Comparison of ENCODE assay signal across 10 cellular contexts in the genomic region with DNA sequence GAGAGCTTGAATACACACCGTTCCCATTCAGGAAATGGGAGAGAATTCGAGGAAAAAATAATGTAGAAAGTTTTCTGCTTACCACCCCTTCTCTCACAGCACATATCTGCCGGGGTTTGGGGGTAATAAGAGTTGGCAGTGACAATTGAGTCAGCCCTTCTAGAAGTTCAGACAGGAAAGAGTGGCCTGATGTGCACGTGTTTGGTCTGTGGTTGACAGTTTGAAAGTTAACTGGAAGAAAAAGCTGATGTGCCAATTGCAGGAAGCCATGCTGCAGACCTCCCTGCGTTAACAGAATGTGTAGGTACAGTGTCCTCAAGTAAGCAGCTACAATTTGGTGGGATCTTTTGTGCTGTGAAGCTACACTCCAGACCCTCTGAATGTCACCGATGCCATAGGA. TPM values are rescaled to one million over a fixed set of nuclear protein-coding genes. Genes with fewer than 3 reads are reported as not detected.
DNase-seq lines count a peak whose midpoint lies in the region; ATAC-seq, FAIRE-seq and TF ChIP-seq lines count a peak whose summit lies in the region.
"Had no signal": no experiment of that assay in that cellular context is flagged by ENCODE, and none has a peak within 500 bp of the region (broad histone marks: within the 10 kb centered on the region; RNA-seq: fewer than 3 reads in every experiment).

No MANE protein-coding gene starts in this region.

- BruUV-seq in HepG2 (replicated peaks; lab: Mats Ljungman, UMichigan) = no TSS peak

- ATAC-seq in T-cell (replicated peaks in 1 of 4) = peak; percentile 50 to 79 (median 62)
- ATAC-seq in HepG2 = peak; percentile 25
- ATAC-seq: heart left ventricle had no signal

- H3K27ac Mint-ChIP-seq in CD4-positive, alpha-beta memory T cell = peak overlapping the region in 4 of 7 donors; percentile 38 to 63 (median 56)
- peak overlapping the region; percentile 41 to 62 for H3K27ac Mint-ChIP-seq in T-cell

- H3K27ac ChIP-seq in CD4-positive, alpha-beta memory T cell (ENCODE audit: low read depth, low read length) = no peak overlapping the region
- H3K27ac ChIP-seq in HEK293 (ENCODE audit: extremely low read depth, low read depth, low read length) (no peak overlapping the region), HepG2 (ENCODE audit: extremely low read length, insufficient read depth, low read length) (no peak overlapping the region), spleen (peak overlapping the region in 1 of 8 donors; percentile 29)

- peaks cover 45 to 54% of the 10 kb centered on the region in 2 donors for H3K36me3 Mint-ChIP-seq in CD4-positive, alpha-beta memory T cell
- H3K36me3 Mint-ChIP-seq in T-cell = peaks cover 49% of the 10 kb centered on the region

- H3K27me3 Mint-ChIP-seq in CD4-positive, alpha-beta memory T cell = peaks cover 0 to 4% of the 10 kb centered on the region in 2 donors
- H3K27me3 Mint-ChIP-seq in T-cell = peaks cover 3 to 5% of the 10 kb centered on the region in 2 donors

- TF ChIP-seq RAD21 in HepG2 (CRISPR knock-in tag; IDR thresholded peaks at IDR 0.05) = no peak

- H3K4me1 Mint-ChIP-seq in CD4-positive, alpha-beta memory T cell = peaks cover 15 to 22% (median 19%) of the 10 kb centered on the region in 4 donors
- H3K4me1 Mint-ChIP-seq in T-cell = peaks cover 20 to 30% (median 25%) of the 10 kb centered on the region in 3 donors

- intact Hi-C loops in CD4-positive, alpha-beta memory T cell (cut with micrococcal nuclease) = loop anchor here (10.0 kb wide), 1 partner anchor 45 kb away; no protein-coding TSS in a partner anchor
- intact Hi-C loops in HepG2 (cut with micrococcal nuclease; ENCODE audit: unreplicated experiment) (no loop called here), spleen (cut with DNase I; ENCODE audit: low total_unique reads) (no loop called here)

- FAIRE-seq in HepG2 (lab: Jason Lieb, UNC) = no peak

- H3K4me3 ChIP-seq in CD4-positive, alpha-beta memory T cell (ENCODE audit: low read length in 2 of 2) = no peak overlapping the region
- H3K4me3 ChIP-seq in HEK293 (ENCODE audit: low read depth, low read length) = no peak overlapping the region
- H3K4me3 ChIP-seq in HepG2 (replicated peaks in 1 of 3; ENCODE audit: insufficient read depth in 1 of 3, low read depth in 2 of 3, low read length in 3 of 3) = no peak overlapping the region
- H3K4me3 ChIP-seq in spleen = no peak overlapping the region
- H3K4me3 ChIP-seq: heart left ventricle had no signal

- in situ Hi-C loops in HepG2 (cut with HindIII; ENCODE audit: extremely low pct_ligation_motif_present, low pct_unique_long_range_greater_than_20kb) = no loop called here

- H3K4me2 ChIP-seq in HepG2 (ENCODE audit: low read depth, low read length) = no peak overlapping the region

- peaks cover 9% of the 10 kb centered on the region for H3K4me1 ChIP-seq in CD4-positive, alpha-beta memory T cell (ENCODE audit: insufficient read depth, low read length)
- no peaks in the 10 kb centered on the region for H3K4me1 ChIP-seq in HEK293 (ENCODE audit: control insufficient read depth, insufficient read depth, low read length)
- no peaks in the 10 kb centered on the region for H3K4me1 ChIP-seq in HepG2 (ENCODE audit: insufficient read depth, low read length)
- peaks cover 0 to 11% (median 0%) of the 10 kb centered on the region in 6 donors for H3K4me1 ChIP-seq in spleen
- H3K4me1 ChIP-seq: heart left ventricle had no signal

- peaks cover 3% of the 10 kb centered on the region; the same call in 1 of the 2 replicates for H4K20me1 ChIP-seq in HepG2 (ENCODE audit: insufficient read depth, low read length)

- H3K36me3 ChIP-seq in CD4-positive, alpha-beta memory T cell (ENCODE audit: insufficient read depth, low read length) = peaks cover 21% of the 10 kb centered on the region
- H3K36me3 ChIP-seq in HEK293 (ENCODE audit: control insufficient read depth in 2 of 2, insufficient read depth in 1 of 2, low read length in 2 of 2) (peaks cover 37 to 50% of the 10 kb centered on the region in 2 experiments), HepG2 (replicated peaks in 1 of 2; ENCODE audit: control insufficient read depth in 1 of 2, insufficient read depth in 2 of 2, low read length in 2 of 2) (peaks cover 5 to 30% of the 10 kb centered on the region in 2 experiments), spleen (peaks cover 10 to 52% (median 39%) of the 10 kb centered on the region in 6 donors)

- TF ChIP-seq EP300 in HepG2 (IDR thresholded peaks at IDR 0.05; ENCODE audit: low read depth in 2 of 2, low read length in 2 of 2) (no peak), HepG2 (CRISPR knock-in tag; IDR thresholded peaks at IDR 0.05; ENCODE audit: borderline replicate concordance) (no peak)

- POLR2A ChIA-PET in CD4-positive, alpha-beta memory T cell (lab: Charles Lee; ENCODE audit: partially characterized antibody) = interaction anchor here (0.6 to 1.3 kb wide), 2 partner anchors 10 to 300 kb away, joined by 3 read pairs; a partner anchor contains a TSS
- POLR2A ChIA-PET in HEK293 (lab: Yijun Ruan, JAX) = interaction anchor here (0.6 kb wide), 1 partner anchor 64 kb away, joined by 3 read pairs; no protein-coding TSS in a partner anchor
- POLR2A ChIA-PET in T-cell (lab: Charles Lee) = no interaction called here
- POLR2A ChIA-PET in HepG2 (lab: Yijun Ruan, JAX) = no interaction called here

- no peaks in the 10 kb centered on the region for H3K27me3 ChIP-seq in CD4-positive, alpha-beta memory T cell (ENCODE audit: insufficient read depth, low read length)
- H3K27me3 ChIP-seq in HepG2 (ENCODE audit: control insufficient read depth in 1 of 2, insufficient read depth in 2 of 2, low read length in 2 of 2) (no peaks in the 10 kb centered on the region), spleen (replicated peaks in 1 of 7) (no peaks in the 10 kb centered on the region)
- H3K27me3 ChIP-seq: heart left ventricle had no signal

- DNase-seq in CD4-positive, alpha-beta memory T cell = peak in 3 of 5 donors; percentile 2 to 14 (median 13)
- DNase-seq in T-cell (peak in 17 of 34 experiments; percentile 3 to 32 (median 9)), HepG2 (ENCODE audit: low spot score) (no peak), spleen (no peak), ecto neural progenitor cell (ENCODE audit: low spot score) (no peak), cerebellar nuclear complex (lab: John Stamatoyannopoulos, UW) (no peak), hypothalamus (lab: John Stamatoyannopoulos, UW) (no peak)
- DNase-seq: activated CD4-positive, CD25-positive, alpha-beta regulatory T cell; heart left ventricle had no signal

- H3K9me3 ChIP-seq in CD4-positive, alpha-beta memory T cell (ENCODE audit: control insufficient read depth in 1 of 2, low read length in 2 of 2) = no peaks in the 10 kb centered on the region
- H3K9me3 ChIP-seq in HEK293 (ENCODE audit: control insufficient read depth, insufficient read depth, low read depth, low read length) = no peaks in the 10 kb centered on the region
- H3K9me3 ChIP-seq in HepG2 (ENCODE audit: low read length) = no peaks in the 10 kb centered on the region
- H3K9me3 ChIP-seq in spleen = peaks cover 0 to 7% (median 0%) of the 10 kb centered on the region in 8 donors

- 94% methylated on average over 6 of the region's 6 CpGs for WGBS in HepG2 (ENCODE audit: low lambda C conversion rate)
- 37 to 50% (median 41%) methylated on average over 6 of the region's 6 CpGs for WGBS in spleen, 5 donors

- no peaks in the 10 kb centered on the region for H3K79me2 ChIP-seq in HepG2 (ENCODE audit: insufficient read depth, low read length)

- TF ChIP-seq POLR2A in HepG2 (IDR thresholded peaks at IDR 0.05; ENCODE audit: insufficient read depth in 1 of 2, low read depth in 2 of 2, low read length in 2 of 2) (no peak), spleen (IDR thresholded peaks at IDR 0.05) (no peak)

- H3K9ac ChIP-seq in HepG2 (ENCODE audit: insufficient read depth, low read depth, low read length) = no peak overlapping the region

- peaks cover 0 to 12% (median 3%) of the 10 kb centered on the region in 8 donors for H3K9me3 Mint-ChIP-seq in CD4-positive, alpha-beta memory T cell
- peaks cover 0 to 6% (median 6%) of the 10 kb centered on the region in 3 donors for H3K9me3 Mint-ChIP-seq in T-cell

- no peak overlapping the region for H2AFZ ChIP-seq in HepG2 (ENCODE audit: low read length)

- no peak overlapping the region for H3K4me3 Mint-ChIP-seq in CD4-positive, alpha-beta memory T cell
- no peak overlapping the region for H3K4me3 Mint-ChIP-seq in T-cell

- CTCF ChIA-PET in CD4-positive, alpha-beta memory T cell (lab: Charles Lee; ENCODE audit: partially characterized antibody) = no interaction called here
- CTCF ChIA-PET in HEK293 (lab: Yijun Ruan, JAX) = no interaction called here
- CTCF ChIA-PET in T-cell (lab: Charles Lee) = no interaction called here
- CTCF ChIA-PET in HepG2 (lab: Yijun Ruan, JAX; ENCODE audit: low intra/inter-chr PET ratio, low total read pairs) = no interaction called here

- TF ChIP-seq CTCF in HEK293 (tag by site-specific recombination; IDR thresholded peaks at IDR 0.05) (no peak), HepG2 (CRISPR knock-in tag; IDR thresholded peaks at IDR 0.05) (no peak), spleen (IDR thresholded peaks at IDR 0.05 in 8 of 11, conservative IDR thresholded peaks at IDR 0.05 in 3 of 11) (no peak)

RNA-seq across cellular contexts. Expression of a gene that starts 50.9 kb away (rescaled TPM):
- total RNA-seq in CD4-positive, alpha-beta memory T cell = 100 to 1,000 TPM; 222 TPM
- 100 to 1,000 TPM; 100 to 107 TPM for polyA plus RNA-seq in CD4-positive, alpha-beta memory T cell
- total RNA-seq in T-cell (100 to 1,000 TPM; 180 to 264 (median 193) TPM), HepG2 (2016; rRNA removed; fragmentation: Illumina TruSeq; extraction: Trizol) (211 and 292 TPM in 2 replicates), spleen (100 to 1,000 TPM in 6 of 7 donors, 10 to 100 TPM in 1; 94.4 to 145 (median 121) TPM)
- total RNA-seq in HepG2 (2016; cell fraction: cytosol; rRNA removed; fragmentation: Illumina TruSeq; extraction: Trizol; ENCODE audit: low read depth) = 16.1 and 20.6 TPM in 2 replicates
- 213 and 291 TPM in 2 replicates for total RNA-seq in HepG2 (2016; cell fraction: insoluble cytoplasmic fraction; rRNA removed; fragmentation: Illumina TruSeq; extraction: Trizol)
- total RNA-seq in HepG2 (2016; cell fraction: membrane; rRNA removed; fragmentation: Illumina TruSeq; extraction: Trizol) = 42.1 and 50.4 TPM in 2 replicates
- 202 and 214 TPM in 2 replicates for total RNA-seq in HepG2 (2016; cell fraction: nucleus; rRNA removed; fragmentation: Illumina TruSeq; extraction: Trizol)
- polyA plus RNA-seq in HepG2 (2011; rRNA removed) (73.0 and 84.8 TPM in 2 replicates), spleen (10 to 100 TPM; 61.0 to 83.5 (median 73.0) TPM)
- polyA plus RNA-seq in HepG2 (2011; cell fraction: cytosol; rRNA removed) = 58.2 and 75.5 TPM in 2 replicates
- 60.1 and 67.7 TPM in 2 replicates for polyA plus RNA-seq in HepG2 (2011; cell fraction: nucleus; rRNA removed)
- polyA plus RNA-seq in HepG2 (2012) = 68.2 and 72.8 TPM in 2 replicates
- 10.6 and 12.5 TPM in 2 replicates for polyA plus RNA-seq in HepG2 (2016; cell fraction: cytosol; fragmentation: Illumina TruSeq; extraction: Trizol; ENCODE audit: low read depth)
- 227 and 240 TPM in 2 replicates for polyA plus RNA-seq in HepG2 (2016; cell fraction: insoluble cytoplasmic fraction; fragmentation: Illumina TruSeq; extraction: Trizol; ENCODE audit: low read depth)
- 25.1 and 29.4 TPM in 2 replicates for polyA plus RNA-seq in HepG2 (2016; cell fraction: membrane; fragmentation: Illumina TruSeq; extraction: Trizol; ENCODE audit: low read depth)
- polyA plus RNA-seq in HepG2 (2016; cell fraction: nucleus; fragmentation: Illumina TruSeq; extraction: Trizol; ENCODE audit: insufficient read depth, low read depth) = 148 and 178 TPM in 2 replicates
- 84.1 and 281 TPM in 2 replicates for polyA minus RNA-seq in HepG2 (2011; rRNA and poly(A)+ RNA removed; ENCODE audit: low replicate concordance)
- polyA minus RNA-seq in HepG2 (2011; cell fraction: cytosol; rRNA and poly(A)+ RNA removed) = 66.0 and 78.2 TPM in 2 replicates
- polyA minus RNA-seq in HepG2 (2011; cell fraction: nucleus; rRNA and poly(A)+ RNA removed) = 231 and 260 TPM in 2 replicates

Comparison
In these comparisons a context has a peak if more than half of its experiments do, and no peak if none do; other contexts are left out.
1. DNase-seq: peak in CD4-positive, alpha-beta memory T cell (3 of 5); none in HepG2 (single experiment), spleen (single experiment), ecto neural progenitor cell (single experiment), cerebellar nuclear complex (0 of 2) and hypothalamus (0 of 51).
2. POLR2A ChIA-PET loops: an anchor here in CD4-positive, alpha-beta memory T cell (0.6 to 1.3 kb wide) and HEK293 (0.6 kb wide); none called in T-cell and HepG2.